12 cellular contexts compared by ENCODE assay signal in the genomic region with DNA sequence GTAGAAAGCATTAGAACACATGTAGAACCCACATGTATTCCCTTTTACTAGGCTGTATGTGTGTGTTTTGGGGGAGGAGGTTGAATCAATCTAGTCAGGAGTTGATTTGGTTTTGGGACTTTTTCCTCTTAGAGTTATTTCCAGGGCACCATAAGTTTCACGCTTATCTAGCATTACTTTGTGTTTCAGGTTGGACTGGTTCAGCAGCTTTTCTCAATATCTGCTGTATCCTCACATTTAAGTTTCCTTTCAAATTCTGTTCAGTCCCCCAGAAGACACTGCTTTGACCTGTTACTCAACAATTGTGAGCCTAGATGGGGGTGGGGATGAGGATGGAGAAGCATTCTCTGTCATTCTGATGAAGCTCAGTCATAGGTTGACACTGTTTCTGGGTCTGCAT. TPM values are rescaled to one million over a fixed set of nuclear protein-coding genes. Genes with fewer than 3 reads are reported as not detected.
DNase-seq lines count a peak whose midpoint lies in the region; FAIRE-seq and TF ChIP-seq lines count a peak whose summit lies in the region.
"Not testable (repeated sequence)": the region's sequence is repeated elsewhere in the genome, so short reads cannot be mapped to it uniquely, and the experiment has no call there.
"Had no signal": no experiment of that assay in that cellular context is flagged by ENCODE, and none has a peak within 500 bp of the region (broad histone marks: within the 10 kb centered on the region; RNA-seq: fewer than 3 reads in every experiment).

No MANE protein-coding gene starts in this region.

- not testable (repeated sequence) for H3K79me1 ChIP-seq in trophoblast cell (ENCODE audit: low read length)

- WGBS in mammary epithelial cell (ENCODE audit: low coverage, missing lambda C conversion rate): 42% methylated on average over 1 of the region's 1 CpG
- 63% methylated on average over 1 of the region's 1 CpG for WGBS in liver
- no CpG with 5 or more reads among the region's 1 CpG for WGBS in trophoblast cell (ENCODE audit: extremely low coverage, insufficient coverage, insufficient read length)

- TF ChIP-seq CTCF in mammary epithelial cell (conservative IDR thresholded peaks at IDR 0.05 in 1 of 2, IDR thresholded peaks at IDR 0.05 in 1 of 2; ENCODE audit: extremely low read depth in 1 of 2, insufficient read depth in 1 of 2, low read depth in 1 of 2, low read length in 2 of 2); liver (IDR thresholded peaks at IDR 0.05; ENCODE audit: low read depth, low read length, missing input control); type B pancreatic cell (conservative IDR thresholded peaks at IDR 0.05): not testable (repeated sequence)

- peak; percentile 64 for FAIRE-seq in HTR-8/SVneo (lab: Jason Lieb, UNC)

- H2AK5ac ChIP-seq in trophoblast cell (ENCODE audit: low read length): not testable (repeated sequence)

- intact Hi-C loops in mammary epithelial cell (cut with micrococcal nuclease): not testable (repeated sequence)

- H3K4me3 Mint-ChIP-seq in type B pancreatic cell: peak overlapping the region; percentile 53

- TF ChIP-seq RAD21 in liver (IDR thresholded peaks at IDR 0.05): not testable (repeated sequence)

- H3K4me1 ChIP-seq in mammary epithelial cell (ENCODE audit: insufficient read depth, low read length); liver (ENCODE audit: control insufficient read depth in 4 of 4, insufficient read depth in 4 of 4, low read length in 3 of 4); trophoblast cell (ENCODE audit: control insufficient read depth in 1 of 2, insufficient read depth in 2 of 2, low read length in 2 of 2): not testable (repeated sequence)

- not testable (repeated sequence) for H4K91ac ChIP-seq in trophoblast cell (ENCODE audit: low read depth, low read length)

- not testable (repeated sequence) for H4K12ac ChIP-seq in trophoblast cell (ENCODE audit: low read depth, low read length)

- not testable (repeated sequence) for H3K4me3 ChIP-seq in mammary epithelial cell (replicated peaks in 1 of 3; ENCODE audit: insufficient read depth in 1 of 3, low read depth in 2 of 3, low read length in 3 of 3); liver (ENCODE audit: low read depth in 1 of 3, low read length in 3 of 3); trophoblast cell (ENCODE audit: low read depth, low read length)

- H3K27me3 Mint-ChIP-seq in type B pancreatic cell: not testable (repeated sequence)

- H3K18ac ChIP-seq in trophoblast cell (ENCODE audit: low read length): not testable (repeated sequence)

- H2AFZ ChIP-seq in mammary epithelial cell (ENCODE audit: low read depth, low read length); trophoblast cell (ENCODE audit: insufficient read depth, low read length, poor library complexity): not testable (repeated sequence)

- CTCF ChIA-PET in mammary epithelial cell (lab: Charles Lee; ENCODE audit: low non-redundant PET): not testable (repeated sequence)

- not testable (repeated sequence) for H3K4me2 ChIP-seq in mammary epithelial cell (ENCODE audit: insufficient read depth, low read depth, low read length); trophoblast cell (ENCODE audit: low read length)

- not testable (repeated sequence) for H3K36me3 Mint-ChIP-seq in type B pancreatic cell

- not testable (repeated sequence) for H3K4ac ChIP-seq in trophoblast cell (ENCODE audit: low read depth, low read length)

- H3K27me3 ChIP-seq in mammary epithelial cell (ENCODE audit: insufficient read depth, low read length); liver (ENCODE audit: control insufficient read depth in 4 of 4, insufficient read depth in 4 of 4, low read length in 3 of 4); trophoblast cell (ENCODE audit: insufficient read depth, low read length): not testable (repeated sequence)

- dilution Hi-C loops in mammary epithelial cell (cut with HindIII; ENCODE audit: low sequenced_read_pairs): not testable (repeated sequence)

- H3K27ac ChIP-seq in mammary epithelial cell (ENCODE audit: insufficient read depth, low read depth, low read length); liver (ENCODE audit: low read depth in 1 of 2, low read length in 2 of 2); trophoblast cell (ENCODE audit: low read depth, low read length): not testable (repeated sequence)

- not testable (repeated sequence) for H3K9ac ChIP-seq in mammary epithelial cell (ENCODE audit: insufficient read depth, low read length); liver (ENCODE audit: low read depth in 1 of 2, low read length in 2 of 2); trophoblast cell (ENCODE audit: low read length)

- not testable (repeated sequence) for H4K8ac ChIP-seq in trophoblast cell (ENCODE audit: low read depth, low read length)

- H3K36me3 ChIP-seq in mammary epithelial cell (ENCODE audit: insufficient read depth, low read length); liver (ENCODE audit: control insufficient read depth in 4 of 4, insufficient read depth in 3 of 4, low read depth in 1 of 4, low read length in 3 of 4); trophoblast cell (ENCODE audit: control insufficient read depth in 1 of 2, insufficient read depth in 2 of 2, low read length in 2 of 2): not testable (repeated sequence)

- not testable (repeated sequence) for H3K23ac ChIP-seq in trophoblast cell (ENCODE audit: low read length)

- H3K27ac Mint-ChIP-seq in type B pancreatic cell: peak overlapping the region; percentile 86

- H2BK5ac ChIP-seq in trophoblast cell (ENCODE audit: low read depth, low read length, poor library complexity): not testable (repeated sequence)

- not testable (repeated sequence) for H3K9me3 Mint-ChIP-seq in type B pancreatic cell

- not testable (repeated sequence) for H3K4me1 Mint-ChIP-seq in type B pancreatic cell (ENCODE audit: unreplicated experiment)

- H3K79me2 ChIP-seq in mammary epithelial cell (ENCODE audit: insufficient read depth, low read length); trophoblast cell (ENCODE audit: control insufficient read depth, insufficient read depth, low read length, poor library complexity): not testable (repeated sequence)

- in situ Hi-C loops in mammary epithelial cell (cut with MboI; ENCODE audit: low sequenced_read_pairs in 2 of 2): not testable (repeated sequence)

- H2BK120ac ChIP-seq in trophoblast cell (ENCODE audit: insufficient read depth, low read length, poor library complexity): not testable (repeated sequence)

- not testable (repeated sequence) for BruUV-seq in mammary epithelial cell (replicated peaks; lab: Mats Ljungman, UMichigan)

- not testable (repeated sequence) for H2BK12ac ChIP-seq in trophoblast cell (ENCODE audit: low read length)

- H4K20me1 ChIP-seq in mammary epithelial cell (ENCODE audit: insufficient read depth, low read length): not testable (repeated sequence)

- peak; percentile 68 for DNase-seq in DMS53 (lab: John Stamatoyannopoulos, UW)
- DNase-seq in HTR-8/SVneo (ENCODE audit: insufficient read length, low spot score); type B pancreatic cell (ENCODE audit: extremely low spot score, unreplicated experiment): not testable (repeated sequence)
- peak; percentile 3 for DNase-seq in NCI-H748 (lab: John Stamatoyannopoulos, UW; ENCODE audit: unreplicated experiment)
- peak; percentile 5 for DNase-seq in mammary epithelial cell
- peak; percentile 26 to 67 for DNase-seq in trophoblast cell

- H3K14ac ChIP-seq in trophoblast cell (ENCODE audit: low read length): not testable (repeated sequence)

- H3K9me3 ChIP-seq in mammary epithelial cell (replicated peaks; ENCODE audit: insufficient read depth, low read length); liver (ENCODE audit: control insufficient read depth in 4 of 4, low read length in 3 of 4); trophoblast cell (ENCODE audit: insufficient read depth, low read depth, low read length): not testable (repeated sequence)

TF ChIP-seq in liver, 16 proteins besides CTCF, POLR2A, EP300 and RAD21:
- peak; percentile 19 for TF ChIP-seq SP1 (IDR thresholded peaks at IDR 0.05)

RNA-seq across cellular contexts. Expression of gene TRIM43B, which starts 7.5 kb away (rescaled TPM):
- total RNA-seq in mammary epithelial cell (under 1 TPM in 1 of 2 donors, not detected in 1; 0.17 TPM), liver (not detected), type B pancreatic cell (ENCODE audit: low replicate concordance) (not detected in 2 replicates)
- polyA plus RNA-seq in mammary epithelial cell (0.09 TPM), liver (not detected)
- not detected for polyA minus RNA-seq in mammary epithelial cell
- not detected in 2 replicates for polyA plus RNA-seq in trophoblast cell (2013)
- total RNA-seq: A673; CD4-positive, alpha-beta memory T cell; H4 had no signal
- polyA plus RNA-seq: AG04450; CD14-positive monocyte; CD4-positive, alpha-beta memory T cell had no signal
